7 cellular contexts compared by ENCODE assay signal in the genomic region with DNA sequence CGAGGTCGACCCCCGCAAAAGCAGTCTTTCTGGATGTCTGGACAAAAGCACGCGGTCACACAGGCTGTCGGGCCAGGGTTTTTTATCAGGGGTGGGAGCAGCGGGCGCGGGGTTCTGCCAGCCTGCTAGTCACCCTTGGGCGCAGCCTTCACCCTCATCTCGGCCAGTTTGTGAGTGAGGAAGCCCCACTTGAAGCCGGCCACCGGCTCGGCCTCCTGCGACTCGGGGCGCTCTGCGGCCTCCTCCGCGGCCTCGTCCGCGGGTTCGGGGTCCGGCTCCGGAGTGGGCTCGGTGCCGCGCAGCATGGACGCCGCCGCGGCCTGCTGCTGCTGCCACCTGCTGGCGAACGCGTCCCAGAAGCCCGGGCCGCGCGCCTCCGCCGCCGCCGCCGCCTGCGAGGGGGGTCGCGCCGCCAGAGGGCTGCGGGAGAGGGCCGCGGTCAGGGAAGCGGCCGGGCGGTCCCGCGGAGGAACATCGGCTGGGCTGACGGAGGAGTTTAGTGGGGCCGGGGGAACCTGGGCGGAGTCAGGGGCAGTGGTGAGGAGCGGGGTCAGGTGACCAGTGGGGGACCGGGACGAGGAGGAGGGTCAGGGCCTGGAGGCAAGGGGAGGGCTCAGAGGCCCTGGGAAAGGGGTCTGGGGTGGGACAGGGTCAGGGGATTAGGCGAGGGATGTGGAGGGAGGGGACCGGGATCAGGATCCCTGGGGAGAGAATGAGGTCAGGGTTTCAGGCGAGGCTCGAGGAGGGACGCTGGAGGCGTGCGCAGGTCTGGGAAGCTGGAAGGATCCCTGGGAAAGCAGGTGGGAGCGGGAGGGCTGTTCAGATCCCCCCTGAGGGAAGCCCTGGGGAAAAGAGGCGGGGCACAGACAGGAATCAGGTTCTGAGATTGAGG. TPM values are rescaled to one million over a fixed set of nuclear protein-coding genes. Genes with fewer than 3 reads are reported as not detected.
A peak's percentile ranks its signal among the peaks of the same experiment; 100 is the strongest.
DNase-seq lines count a peak whose midpoint lies in the region; ATAC-seq, FAIRE-seq and TF ChIP-seq lines count a peak whose summit lies in the region.

No MANE protein-coding gene starts in this region.

- in situ Hi-C loops in astrocyte of the cerebellum (cut with HindIII; ENCODE audit: low sequenced_read_pairs) = no loop called here

- H3K27ac ChIP-seq in SK-N-MC (no peak overlapping the region), iPS-20b (ENCODE audit: low read length) (no peak overlapping the region)

- FAIRE-seq in GM12891 (lab: Jason Lieb, UNC) = peak; percentile 9

- peak overlapping the region; percentile 53 for H3K9ac ChIP-seq in SK-N-MC (ENCODE audit: insufficient read length)
- peak overlapping the region; percentile 74; the same call in 1 of the 2 replicates for H3K9ac ChIP-seq in iPS-20b (ENCODE audit: low read depth, low read length)

- no peaks in the 10 kb centered on the region for H3K9me3 ChIP-seq in SK-N-MC (ENCODE audit: low read depth, low read length)
- no peaks in the 10 kb centered on the region for H3K9me3 ChIP-seq in iPS-20b (ENCODE audit: insufficient read depth, low read depth, low read length)

- DNase-seq in GM12891 (ENCODE audit: insufficient read length, low spot score) (peak; percentile 71), SK-N-MC (ENCODE audit: low read depth, low spot score) (no peak), astrocyte of the cerebellum (ENCODE audit: low read depth) (no peak), omental fat pad (ENCODE audit: low spot score) (no peak)
- DNase-seq in stimulated activated CD4-positive, alpha-beta T cell treated with anti-CD3 and anti-CD28 coated beads, Interleukin-12 subunit alpha, Interleukin-12 subunit beta, amount 100 ng/mL, for 4 hours = peak; percentile 64

- H3K4me3 ChIP-seq in SK-N-MC = peak overlapping the region; percentile 75
- peak overlapping the region; percentile 28 for H3K4me3 ChIP-seq in astrocyte of the cerebellum (ENCODE audit: low read depth, low read length)
- H3K4me3 ChIP-seq in iPS-20b (ENCODE audit: low read length) = peak overlapping the region; percentile 73

- peaks cover 16% of the 10 kb centered on the region; the same call in 1 of the 2 replicates for H3K4me1 ChIP-seq in iPS-20b (ENCODE audit: insufficient read depth, low read length)

- ATAC-seq in GM21528 (IDR thresholded peaks at IDR 0.05; ENCODE audit: low FRiP score, unreplicated experiment) = no peak
- no peak for ATAC-seq in omental fat pad (ENCODE audit: low FRiP score)

- peak; percentile 27 for TF ChIP-seq CTCF in astrocyte of the cerebellum (IDR thresholded peaks at IDR 0.05; ENCODE audit: low read depth, low read length, missing control alignments)
- peak in 1 of 3 donors; percentile 56 for TF ChIP-seq CTCF in omental fat pad (IDR thresholded peaks at IDR 0.05)

- peaks cover 89% of the 10 kb centered on the region for H3K27me3 ChIP-seq in iPS-20b (ENCODE audit: insufficient read depth, low read length)

- no peak for TF ChIP-seq POLR2A in GM12891 (IDR thresholded peaks at IDR 0.05; ENCODE audit: low read depth, low read length)

- H3K36me3 ChIP-seq in SK-N-MC (ENCODE audit: insufficient read depth, low read length) = no peaks in the 10 kb centered on the region
- H3K36me3 ChIP-seq in iPS-20b (ENCODE audit: insufficient read depth, low read depth, low read length) = no peaks in the 10 kb centered on the region

TF ChIP-seq in GM12891, 5 proteins besides CTCF, POLR2A, EP300 and RAD21:
- TF ChIP-seq POU2F2 (IDR thresholded peaks at IDR 0.05; ENCODE audit: low read depth, low read length) = no peak
- no peak for TF ChIP-seq SPI1 (IDR thresholded peaks at IDR 0.05; ENCODE audit: low read depth, low read length)
- TF ChIP-seq PAX5 (IDR thresholded peaks at IDR 0.05; ENCODE audit: insufficient read depth, low read length, severe bottlenecking) = no peak
- TF ChIP-seq TAF1 (IDR thresholded peaks at IDR 0.05; ENCODE audit: low read depth, low read length) = no peak
- no peak for TF ChIP-seq POLR2AphosphoS5 (IDR thresholded peaks at IDR 0.05; ENCODE audit: low read depth, low read length)

RNA-seq across cellular contexts. Expression of a gene that starts 4.5 kb away (rescaled TPM):
- not detected for polyA plus RNA-seq in GM12891 (2012; ENCODE audit: low read depth, missing spikeins)
- total RNA-seq in omental fat pad = not detected

RNA-seq across cellular contexts. Expression of a gene that starts 5.4 kb away (rescaled TPM):
- polyA plus RNA-seq in GM12891 (2012; ENCODE audit: low read depth, missing spikeins) = not detected
- 10 to 100 TPM in 2 of 4 donors, 1 to 10 TPM in 2; 4.6 to 20.5 (median 13.2) TPM for total RNA-seq in omental fat pad

RNA-seq across cellular contexts. Expression of a gene that starts 5.4 kb away (rescaled TPM):
- 48.3 TPM for polyA plus RNA-seq in GM12891 (2012; ENCODE audit: low read depth, missing spikeins)
- 10 to 100 TPM; 18.4 to 64.1 (median 42.5) TPM for total RNA-seq in omental fat pad

RNA-seq across cellular contexts. Expression of a gene that starts 7.3 kb away (rescaled TPM):
- 0.39 TPM for polyA plus RNA-seq in GM12891 (2012; ENCODE audit: low read depth, missing spikeins)
- total RNA-seq in omental fat pad = not detected

RNA-seq across cellular contexts. Expression of a gene that starts 13.0 kb away (rescaled TPM):
- polyA plus RNA-seq in GM12891 (2012; ENCODE audit: low read depth, missing spikeins) = 4.1 TPM
- total RNA-seq in omental fat pad = 1 to 10 TPM in 2 of 4 donors, under 1 TPM in 2; 0.75 to 6.0 (median 1.3) TPM

Comparison
In these comparisons a context has a peak if more than half of its experiments do, and no peak if none do; other contexts are left out.
1. DNase-seq: peak in GM12891 (single experiment) and stimulated activated CD4-positive, alpha-beta T cell treated with anti-CD3 and anti-CD28 coated beads, Interleukin-12 subunit alpha, Interleukin-12 subunit beta, amount 100 ng/mL, for 4 hours (single experiment); none in SK-N-MC (single experiment), astrocyte of the cerebellum (single experiment) and omental fat pad (single experiment).
2. Peak in every context shown above with its lines, with median percentiles within 50 percentile points of each other: H3K4me3 ChIP-seq.